In genomic region chr19:10231624-10232228, GRCh38 we compare ENCODE assay signal across 1 cellular context.
TF ChIP-seq lines count a peak whose summit lies in the region.

No MANE protein-coding gene starts in this region.

TF ChIP-seq in GM12878, 131 proteins besides CTCF, POLR2A, EP300 and RAD21:
- 0 out of 2 replicates have a peak, but pooled peaks have one; percentile 16 for TF ChIP-seq ATF7 (IDR thresholded peaks at IDR 0.05; ENCODE audit: low read depth)
- peak; percentile 17; the same call in 1 of the 2 replicates for TF ChIP-seq SMARCA5 (IDR thresholded peaks at IDR 0.05)
- no peak for TF ChIP-seq CBX3 (IDR thresholded peaks at IDR 0.05; ENCODE audit: borderline replicate concordance, low read depth)
- TF ChIP-seq DPF2 (IDR thresholded peaks at IDR 0.05): peak; percentile 97
- peak; percentile 38 for TF ChIP-seq MEF2B (IDR thresholded peaks at IDR 0.05; ENCODE audit: partially characterized antibody, poor library complexity, severe bottlenecking)
- TF ChIP-seq BMI1 (IDR thresholded peaks at IDR 0.05; ENCODE audit: borderline replicate concordance): no peak
- TF ChIP-seq IKZF1 (conservative IDR thresholded peaks at IDR 0.05): no peak
- TF ChIP-seq MTA2 (IDR thresholded peaks at IDR 0.05; ENCODE audit: low read depth): 0 out of 2 replicates have a peak, but pooled peaks have one; percentile 12
- no peak for TF ChIP-seq KDM1A (IDR thresholded peaks at IDR 0.05; ENCODE audit: borderline replicate concordance)
- peak; percentile 98; the same call in 1 of the 2 replicates for TF ChIP-seq WRNIP1 (IDR thresholded peaks at IDR 0.05; ENCODE audit: borderline replicate concordance, low read depth, low read length)
- no peak for TF ChIP-seq ZBTB40 (IDR thresholded peaks at IDR 0.05; ENCODE audit: borderline replicate concordance)
- peak; percentile 87; the same call in 1 of the 2 replicates for TF ChIP-seq ZNF217 (IDR thresholded peaks at IDR 0.05)
- 0 out of 2 replicates have a peak, but pooled peaks have one; percentile 13 for TF ChIP-seq ZNF592 (IDR thresholded peaks at IDR 0.05)
- 0 out of 2 replicates have a peak, but pooled peaks have one; percentile 33 for TF ChIP-seq TBL1XR1 (IDR thresholded peaks at IDR 0.05; ENCODE audit: low read depth, low read length)
- TF ChIP-seq ESRRA (IDR thresholded peaks at IDR 0.05; ENCODE audit: low read length): no peak
- TF ChIP-seq REST (IDR thresholded peaks at IDR 0.05; ENCODE audit: low read depth, low read length): no peak
- peak in 1 of 2 experiments; percentile 13; a peak in 1 of 4 replicates for TF ChIP-seq IKZF2 (IDR thresholded peaks at IDR 0.05)
- TF ChIP-seq ZBTB33 (IDR thresholded peaks at IDR 0.05): peak; percentile 23; the same call in 1 of the 2 replicates
- TF ChIP-seq SREBF2 (IDR thresholded peaks at IDR 0.05; ENCODE audit: low read length): no peak
- TF ChIP-seq LARP7 (IDR thresholded peaks at IDR 0.05): 0 out of 2 replicates have a peak, but pooled peaks have one; percentile 24
- TF ChIP-seq ATF2 (IDR thresholded peaks at IDR 0.05; ENCODE audit: low read length): peak; percentile 1; the same call in 1 of the 2 replicates
